ENCODE assay signal across 8 cellular contexts in the genomic region with DNA sequence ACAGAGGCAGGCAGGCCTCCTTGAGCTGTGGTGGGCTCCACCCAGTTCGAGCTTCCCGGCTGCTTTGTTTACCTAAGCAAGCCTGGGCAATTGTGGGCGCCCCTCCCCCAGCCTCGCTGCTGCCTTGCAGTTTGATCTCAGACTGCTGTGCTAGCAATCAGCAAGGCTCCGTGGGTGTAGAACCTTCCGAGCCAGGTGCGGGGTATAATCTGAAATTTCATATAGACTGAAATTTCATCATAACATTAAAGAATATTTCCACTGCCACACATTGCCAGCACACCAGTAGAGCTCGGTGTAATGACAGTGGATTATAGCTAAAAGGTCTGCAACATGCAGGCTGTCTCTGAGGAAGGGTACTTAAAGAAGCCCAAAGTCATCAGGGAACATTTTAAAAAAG.
A peak's percentile ranks its signal among the peaks of the same experiment; 100 is the strongest.
DNase-seq lines count a peak whose midpoint lies in the region; ATAC-seq, FAIRE-seq and TF ChIP-seq lines count a peak whose summit lies in the region.
"Not testable (repeated sequence)": the region's sequence is repeated elsewhere in the genome, so short reads cannot be mapped to it uniquely, and the experiment has no call there.

No MANE protein-coding gene starts in this region.

- intact Hi-C loops in OCI-LY7 (cut with micrococcal nuclease; ENCODE audit: unreplicated experiment); left colon (cut with DNase I, micrococcal nuclease): not testable (repeated sequence)

- not testable (repeated sequence) for H3K9me3 ChIP-seq in Loucy (ENCODE audit: insufficient read depth, low read depth, low read length); OCI-LY7 (ENCODE audit: low read length); astrocyte (ENCODE audit: insufficient read depth, low read depth, low read length); fibroblast of lung (ENCODE audit: control insufficient read depth, insufficient read depth, low read depth, low read length); neuron (ENCODE audit: low read length)

- FAIRE-seq in astrocyte (lab: Jason Lieb, UNC): not testable (repeated sequence)

- CTCF ChIA-PET in OCI-LY7 (lab: Charles Lee; ENCODE audit: unreplicated experiment): not testable (repeated sequence)

- H3K27me3 Mint-ChIP-seq in GM23338 (ENCODE audit: insufficient read depth, low read depth, poor library complexity); astrocyte (ENCODE audit: low read depth, unreplicated experiment); type B pancreatic cell: not testable (repeated sequence)

- not testable (repeated sequence) for H3K27ac ChIP-seq in GM23338 (ENCODE audit: low read depth); OCI-LY7 (ENCODE audit: low read depth, low read length, poor library complexity, severe bottlenecking); astrocyte (ENCODE audit: low read depth, low read length); fibroblast of lung (ENCODE audit: insufficient read depth, low read length)

- ATAC-seq in GM23338: peak; percentile 80
- ATAC-seq in left colon: not testable (repeated sequence)

- H3K27me3 ChIP-seq in GM23338 (ENCODE audit: insufficient read depth); Loucy (ENCODE audit: insufficient read depth, low read length, poor library complexity, severe bottlenecking); astrocyte (ENCODE audit: insufficient read depth, low read length); fibroblast of lung (ENCODE audit: control insufficient read depth, insufficient read depth, low read length); neuron (ENCODE audit: insufficient read depth, low read length): not testable (repeated sequence)

- not testable (repeated sequence) for H3K9me2 ChIP-seq in GM23338 (ENCODE audit: insufficient read depth); Loucy (replicated peaks; ENCODE audit: low read depth, low read length); OCI-LY7 (ENCODE audit: insufficient read depth, low read length)

- BruUV-seq in OCI-LY7 (replicated peaks; lab: Mats Ljungman, UMichigan): not testable (repeated sequence)

- H3K36me3 Mint-ChIP-seq in GM23338 (ENCODE audit: low read depth); astrocyte (ENCODE audit: low read depth, unreplicated experiment); type B pancreatic cell: not testable (repeated sequence)

- H3K4me3 Mint-ChIP-seq in GM23338: peak overlapping the region; percentile 58
- not testable (repeated sequence) for H3K4me3 Mint-ChIP-seq in astrocyte (ENCODE audit: unreplicated experiment)
- peak overlapping the region; percentile 60 for H3K4me3 Mint-ChIP-seq in type B pancreatic cell

- not testable (repeated sequence) for TF ChIP-seq CTCF in GM23338 (conservative IDR thresholded peaks at IDR 0.05; ENCODE audit: low read depth in 2 of 2); Loucy (conservative IDR thresholded peaks at IDR 0.05; ENCODE audit: low read length); OCI-LY7 (conservative IDR thresholded peaks at IDR 0.05; ENCODE audit: low read length); astrocyte (IDR thresholded peaks at IDR 0.05; ENCODE audit: insufficient read depth, low read depth, low read length); fibroblast of lung (conservative IDR thresholded peaks at IDR 0.05 in 1 of 2, IDR thresholded peaks at IDR 0.05 in 1 of 2; ENCODE audit: low read depth in 1 of 2, low read length in 2 of 2); type B pancreatic cell (conservative IDR thresholded peaks at IDR 0.05)

- H3K9ac ChIP-seq in Loucy (ENCODE audit: low read depth, low read length, poor library complexity, severe bottlenecking): peak overlapping the region; percentile 36
- H3K9ac ChIP-seq in astrocyte (ENCODE audit: low read length); fibroblast of lung (ENCODE audit: insufficient read depth, low read length): not testable (repeated sequence)

- H3K9me3 Mint-ChIP-seq in GM23338; astrocyte (ENCODE audit: unreplicated experiment); type B pancreatic cell: not testable (repeated sequence)

- peak; percentile 14 for DNase-seq in GM23338 (ENCODE audit: low spot score)
- DNase-seq in OCI-LY7 (ENCODE audit: low spot score); astrocyte (ENCODE audit: low read depth); fibroblast of lung (ENCODE audit: low read depth in 2 of 2); type B pancreatic cell (ENCODE audit: extremely low spot score, unreplicated experiment): not testable (repeated sequence)
- DNase-seq in left colon: peak; percentile 47 to 54

- peak overlapping the region; percentile 48 for H3K4me3 ChIP-seq in GM23338
- H3K4me3 ChIP-seq in Loucy (ENCODE audit: low read length, poor library complexity, severe bottlenecking): peak overlapping the region; percentile 47
- H3K4me3 ChIP-seq in OCI-LY7 (ENCODE audit: low read depth, low read length, poor library complexity, severe bottlenecking); astrocyte (ENCODE audit: insufficient read depth, low read depth, low read length); fibroblast of lung (replicated peaks in 1 of 4; ENCODE audit: control extremely low read depth in 1 of 4, insufficient read depth in 1 of 4, low read depth in 3 of 4, low read length in 4 of 4): not testable (repeated sequence)
- H3K4me3 ChIP-seq in neuron (ENCODE audit: low read length): peak overlapping the region; percentile 14

- not testable (repeated sequence) for H3F3A ChIP-seq in GM23338 (replicated peaks; ENCODE audit: low read depth); Loucy (ENCODE audit: low read depth)

- H3K36me3 ChIP-seq in GM23338 (ENCODE audit: insufficient read depth); Loucy (ENCODE audit: insufficient read depth, low read length); OCI-LY7 (ENCODE audit: insufficient read depth, low read length); astrocyte (ENCODE audit: insufficient read depth, low read length); fibroblast of lung (ENCODE audit: control insufficient read depth, insufficient read depth, low read length); neuron (ENCODE audit: insufficient read depth, low read length): not testable (repeated sequence)

- peak overlapping the region; percentile 93 for H2AFZ ChIP-seq in GM23338
- peak overlapping the region; percentile 63; the same call in 1 of the 2 replicates for H2AFZ ChIP-seq in Loucy (ENCODE audit: low read length)
- H2AFZ ChIP-seq in OCI-LY7 (ENCODE audit: low read length): peak overlapping the region; percentile 82
- H2AFZ ChIP-seq in astrocyte (ENCODE audit: low read depth, low read length): not testable (repeated sequence)
- peak overlapping the region; percentile 30 for H2AFZ ChIP-seq in fibroblast of lung (ENCODE audit: low read length)
- H2AFZ ChIP-seq in neuron (ENCODE audit: low read depth, low read length): peak overlapping the region; percentile 18

- not testable (repeated sequence) for H4K20me1 ChIP-seq in GM23338 (replicated peaks; ENCODE audit: insufficient read depth); Loucy (ENCODE audit: insufficient read depth, low read length, poor library complexity, severe bottlenecking); OCI-LY7 (ENCODE audit: insufficient read depth, low read length); astrocyte (ENCODE audit: insufficient read depth, low read length); fibroblast of lung (ENCODE audit: control insufficient read depth, extremely low read depth, insufficient read depth, low read length)

- H3K79me2 ChIP-seq in GM23338 (replicated peaks; ENCODE audit: insufficient read depth); Loucy (ENCODE audit: insufficient read depth, low read length); OCI-LY7 (ENCODE audit: insufficient read depth, low read depth, low read length); astrocyte (ENCODE audit: insufficient read depth, low read length); fibroblast of lung (ENCODE audit: control insufficient read depth, insufficient read depth, low read length): not testable (repeated sequence)

- H3K4me1 ChIP-seq in GM23338 (ENCODE audit: insufficient read depth): peaks cover 12% of the 10 kb centered on the region
- H3K4me1 ChIP-seq in Loucy (ENCODE audit: insufficient read depth, low read length, poor library complexity, severe bottlenecking); OCI-LY7 (ENCODE audit: insufficient read depth, low read length, poor library complexity, severe bottlenecking); astrocyte (ENCODE audit: insufficient read depth, low read length); fibroblast of lung (ENCODE audit: control insufficient read depth, extremely low read depth, insufficient read depth, low read length); neuron (ENCODE audit: insufficient read depth, low read length): not testable (repeated sequence)

- POLR2A ChIA-PET in OCI-LY7 (lab: Charles Lee): not testable (repeated sequence)

- H3K4me2 ChIP-seq in GM23338: peak overlapping the region; percentile 81
- H3K4me2 ChIP-seq in Loucy (ENCODE audit: low read depth, low read length, poor library complexity, severe bottlenecking): peak overlapping the region; percentile 49
- peak overlapping the region; percentile 23; the same call in 1 of the 2 replicates for H3K4me2 ChIP-seq in OCI-LY7 (ENCODE audit: low read length)
- H3K4me2 ChIP-seq in astrocyte (ENCODE audit: low read length): peak overlapping the region; percentile 25
- H3K4me2 ChIP-seq in fibroblast of lung (ENCODE audit: extremely low read depth, insufficient read depth, low read length): peak overlapping the region; percentile 44

- peaks cover 14% of the 10 kb centered on the region for H3K4me1 Mint-ChIP-seq in GM23338
- not testable (repeated sequence) for H3K4me1 Mint-ChIP-seq in astrocyte (ENCODE audit: low read depth, unreplicated experiment); type B pancreatic cell (ENCODE audit: unreplicated experiment)

- not testable (repeated sequence) for H3K27ac Mint-ChIP-seq in GM23338; astrocyte (ENCODE audit: unreplicated experiment); type B pancreatic cell

Comparison
In these comparisons a context has a peak if more than half of its experiments do, and no peak if none do; other contexts are left out.
1. H3K4me2 ChIP-seq: peak in every context shown above with its lines; median percentile 81 in GM23338; 49 in Loucy; 44 in fibroblast of lung; 25 in astrocyte; 23 in OCI-LY7.